ENCODE assay signal across 8 cellular contexts in the genomic region with DNA sequence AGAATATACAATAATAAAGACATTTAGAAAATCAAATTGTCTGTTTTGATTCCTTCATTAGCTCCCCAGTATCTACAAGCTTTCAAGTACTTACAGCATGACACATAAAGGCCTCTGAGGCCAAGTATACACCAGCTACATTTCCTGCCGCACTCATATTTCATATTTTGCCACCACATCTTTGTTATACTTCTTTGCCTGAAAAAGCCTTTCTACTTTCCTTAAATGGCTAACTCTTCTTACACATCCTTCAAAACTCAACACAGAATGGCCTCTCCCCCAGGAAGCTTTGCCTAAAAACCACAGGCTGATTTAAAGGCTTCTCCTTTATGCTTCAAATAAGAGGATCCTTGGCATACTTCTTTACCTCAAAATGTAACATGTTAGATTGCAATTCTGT. TPM values are rescaled to one million over a fixed set of nuclear protein-coding genes. Genes with fewer than 3 reads are reported as not detected.
DNase-seq lines count a peak whose midpoint lies in the region; ATAC-seq, FAIRE-seq and TF ChIP-seq lines count a peak whose summit lies in the region.

No MANE protein-coding gene starts in this region.

- H3K9me3 ChIP-seq in MM.1S (replicated peaks; ENCODE audit: insufficient read depth, low read length) (no peaks in the 10 kb centered on the region), K562 (replicated peaks; ENCODE audit: control insufficient read depth, insufficient read depth, low read depth, low read length) (no peaks in the 10 kb centered on the region), neutrophil (no peaks in the 10 kb centered on the region)

- H3K36me3 ChIP-seq in GM06990 (ENCODE audit: control insufficient read depth, insufficient read depth, low read length) (no peaks in the 10 kb centered on the region; the same call in 1 of the 2 replicates), MM.1S (replicated peaks; ENCODE audit: insufficient read depth, low read length) (peaks cover 25% of the 10 kb centered on the region), K562 (ENCODE audit: control insufficient read depth, insufficient read depth, low read length) (peaks cover 12% of the 10 kb centered on the region; the same call in 2 of the 3 replicates), neutrophil (peaks cover 33% of the 10 kb centered on the region)

- peak overlapping the region; percentile 71 for H3K4me2 ChIP-seq in MM.1S (ENCODE audit: low read depth, low read length)
- H3K4me2 ChIP-seq in K562 (ENCODE audit: insufficient read depth, low read length): peak overlapping the region; percentile 39

- H3K9ac ChIP-seq in MM.1S (ENCODE audit: low read length) (peak overlapping the region; percentile 99), K562 (ENCODE audit: insufficient read depth in 1 of 2, low read depth in 2 of 2, low read length in 2 of 2) (peak overlapping the region in 1 of 2 experiments; percentile 49; a peak in 1 of 4 replicates)

- H3K9me2 ChIP-seq in MM.1S (replicated peaks; ENCODE audit: insufficient read depth, low read length): no peaks in the 10 kb centered on the region

- TF ChIP-seq CTCF in GM06990 (IDR thresholded peaks at IDR 0.05; ENCODE audit: insufficient read depth, low read length, poor library complexity, severe bottlenecking): no peak
- TF ChIP-seq CTCF in MM.1S (IDR thresholded peaks at IDR 0.05; ENCODE audit: low read length): no peak
- no peak for TF ChIP-seq CTCF in K562 (IDR thresholded peaks at IDR 0.05 in 2 of 3, conservative IDR thresholded peaks at IDR 0.05 in 1 of 3; ENCODE audit: insufficient read depth in 2 of 3, low read depth in 1 of 3, low read length in 3 of 3)
- TF ChIP-seq CTCF in neutrophil (IDR thresholded peaks at IDR 0.05): no peak

- H4K20me1 ChIP-seq in MM.1S (ENCODE audit: insufficient read depth, low read length) (peaks cover 54% of the 10 kb centered on the region), K562 (replicated peaks; ENCODE audit: control insufficient read depth, insufficient read depth, low read length) (no peaks in the 10 kb centered on the region)

- in situ Hi-C loops in K562 (cut with MboI): no loop called here

- no peak for TF ChIP-seq POLR2A in K562 (conservative IDR thresholded peaks at IDR 0.05)

- no peak for TF ChIP-seq RAD21 in K562 (CRISPR knock-in tag; conservative IDR thresholded peaks at IDR 0.05 in 1 of 2, IDR thresholded peaks at IDR 0.05 in 1 of 2)

- no peak for ATAC-seq in K562
- ATAC-seq in HG03108 (IDR thresholded peaks at IDR 0.05; ENCODE audit: unreplicated experiment): no peak

- CTCF ChIA-PET in K562 (lab: Yijun Ruan, JAX; ENCODE audit: low intra/inter-chr PET ratio): no interaction called here

- peak; percentile 11 for FAIRE-seq in K562 (lab: Jason Lieb, UNC)

- H3K27ac ChIP-seq in MM.1S (ENCODE audit: low read length) (peak overlapping the region; percentile 93; the same call in 1 of the 2 replicates), K562 (ENCODE audit: extremely low read depth, low read depth, low read length) (peak overlapping the region; percentile 58; the same call in 2 of the 3 replicates), neutrophil (peak overlapping the region; percentile 95)

- H3K79me2 ChIP-seq in MM.1S (ENCODE audit: low read length) (peaks cover 97% of the 10 kb centered on the region), K562 (ENCODE audit: control insufficient read depth, insufficient read depth, low read length) (peaks cover 82% of the 10 kb centered on the region)

- H3K4me3 ChIP-seq in GM06990 (replicated peaks; ENCODE audit: low read depth, low read length) (peak overlapping the region; percentile 77), MM.1S (ENCODE audit: low read length) (peak overlapping the region; percentile 92), K562 (no peak overlapping the region; the same call in 1 of the 2 replicates), neutrophil (ENCODE audit: low read depth in 1 of 2, low read length in 1 of 2) (peak overlapping the region; percentile 86 to 91)

- H3F3A ChIP-seq in MM.1S (ENCODE audit: insufficient read depth, low read length): peaks cover 76% of the 10 kb centered on the region

- H2AFZ ChIP-seq in MM.1S (ENCODE audit: low read length) (no peak overlapping the region), K562 (ENCODE audit: low read depth, low read length) (no peak overlapping the region)

- DNase-seq in GM06990 (ENCODE audit: extremely low read depth, insufficient read length): no peak
- DNase-seq in MM.1S: peak; percentile 48
- DNase-seq in K562 (ENCODE audit: extremely low read depth in 1 of 4, low spot score in 3 of 4): peak in 1 of 4 experiments; percentile 23
- no peak for DNase-seq in cortex of kidney (lab: John Stamatoyannopoulos, UW)
- DNase-seq in DMS 273 (lab: John Stamatoyannopoulos, UW; ENCODE audit: unreplicated experiment): no peak
- DNase-seq in activated CD4-positive, alpha-beta T cell treated with anti-CD3 and anti-CD28 coated beads, Interleukin-2, amount 50 U/mL, for 48 hours: no peak

- intact Hi-C loops in K562 (cut with micrococcal nuclease): loop anchor here (5.0 kb wide), 1 partner anchor 90 kb away; no protein-coding TSS in a partner anchor

- no TSS peak for BruUV-seq in K562 (replicated peaks; lab: Mats Ljungman, UMichigan)

- H3K4me1 ChIP-seq in MM.1S (ENCODE audit: low read length) (peaks cover 26% of the 10 kb centered on the region), K562 (replicated peaks in 1 of 2; ENCODE audit: control insufficient read depth in 2 of 2, insufficient read depth in 2 of 2, low read length in 2 of 2) (peaks cover 7 to 8% of the 10 kb centered on the region in 2 experiments; a peak in 4 of 5 replicates), neutrophil (ENCODE audit: control insufficient read depth in 1 of 2, insufficient read depth in 1 of 2, low read depth in 1 of 2, low read length in 1 of 2) (peaks cover 57 to 72% of the 10 kb centered on the region in 2 experiments)

- POLR2A ChIA-PET in K562 (lab: Yijun Ruan, JAX): interaction anchor here (0.9 to 1.1 kb wide), 2 partner anchors 10 to 112 kb away, joined by 3 read pairs; no protein-coding TSS in a partner anchor

- WGBS in K562 (ENCODE audit: insufficient coverage, low coverage, missing lambda C conversion rate): 0% methylated on average over 1 of the region's 1 CpG

- no peaks in the 10 kb centered on the region for H3K9me1 ChIP-seq in K562 (ENCODE audit: control insufficient read depth, insufficient read depth, low read length)

- no peak for TF ChIP-seq EP300 in K562 (IDR thresholded peaks at IDR 0.05; ENCODE audit: low read length)

- H3K27me3 ChIP-seq in GM06990 (replicated peaks; ENCODE audit: control insufficient read depth, insufficient read depth, low read length) (no peaks in the 10 kb centered on the region), MM.1S (replicated peaks; ENCODE audit: insufficient read depth, low read length) (no peaks in the 10 kb centered on the region), K562 (ENCODE audit: control insufficient read depth in 2 of 2, insufficient read depth in 2 of 2, low read length in 2 of 2) (no peaks in the 10 kb centered on the region), neutrophil (no peaks in the 10 kb centered on the region)

TF ChIP-seq in K562, 482 proteins besides CTCF, POLR2A, EP300 and RAD21 (continues in another document):
- no peak for TF ChIP-seq JUN (IDR thresholded peaks at IDR 0.05; ENCODE audit: borderline replicate concordance, low read depth, low read length)
- TF ChIP-seq JUN (CRISPR knock-in tag; IDR thresholded peaks at IDR 0.05; ENCODE audit: borderline replicate concordance): no peak
- no peak for TF ChIP-seq CBX1 (IDR thresholded peaks at IDR 0.05; ENCODE audit: low read depth)
- TF ChIP-seq KDM2B (CRISPR knock-in tag; IDR thresholded peaks at IDR 0.05): no peak

RNA-seq across cellular contexts. Expression of gene STK17B, which starts 4.5 kb away (rescaled TPM):
- 7.1 and 33.2 TPM in 2 replicates for total RNA-seq in K562 (2011; cell fraction: chromatin; rRNA removed; ENCODE audit: low replicate concordance)
- total RNA-seq in K562 (2011; cell fraction: nucleolus; rRNA removed): 3.5 and 5.3 TPM in 2 replicates
- 11.3 and 18.7 TPM in 2 replicates for total RNA-seq in K562 (2011; cell fraction: nucleoplasm; rRNA removed)
- total RNA-seq in K562 (2014; rRNA removed) (8.2 and 8.5 TPM in 2 replicates), K562 (2014; rRNA removed; fragmentation: Illumina TruSeq; extraction: Trizol) (13.1 and 17.5 TPM in 2 replicates), K562 (2015; rRNA removed; fragmentation: Illumina TruSeq; extraction: Trizol) (15.2 and 17.7 TPM in 2 replicates), K562 (2021) (9.5 and 10.6 TPM in 2 replicates)
- polyA plus RNA-seq in K562 (2011; rRNA removed) (10.0 and 11.7 TPM in 2 replicates), K562 (2014; fragmentation: Illumina TruSeq; extraction: Trizol) (6.6 and 7.6 TPM in 2 replicates), K562 (2014; fragmentation: Nextera tagmentation; extraction: Ambion mirVana) (1 to 10 TPM; 2.3 to 3.0 TPM), K562 (2014; rRNA removed) (4.5 TPM in 2 replicates)
- 1.4 and 2.8 TPM in 2 replicates for polyA plus RNA-seq in K562 (2011; cell fraction: cytosol; rRNA removed)
- 2.9 and 5.0 TPM in 2 replicates for polyA plus RNA-seq in K562 (2011; cell fraction: nucleus; rRNA removed)
- 6.2 and 7.9 TPM in 2 replicates for polyA plus RNA-seq in K562 (2012)
- 18.0 and 24.4 TPM in 2 replicates for polyA minus RNA-seq in K562 (2011; rRNA and poly(A)+ RNA removed)
- 7.1 and 7.9 TPM in 2 replicates for polyA minus RNA-seq in K562 (2011; cell fraction: cytosol; rRNA and poly(A)+ RNA removed)
- polyA minus RNA-seq in K562 (2011; cell fraction: nucleus; rRNA and poly(A)+ RNA removed): 8.5 and 15.6 TPM in 2 replicates
